In genomic region chr10:58555170-58555929, GRCh38 we compare ENCODE assay signal across 1 cellular context.
TF ChIP-seq lines count a peak whose summit lies in the region.

No MANE protein-coding gene starts in this region.

TF ChIP-seq in IMR-90, 13 proteins besides CTCF, POLR2A, EP300 and RAD21:
- TF ChIP-seq USF2 (IDR thresholded peaks at IDR 0.05; ENCODE audit: low read depth, low read length) (no peak), BHLHE40 (IDR thresholded peaks at IDR 0.05; ENCODE audit: low read depth, low read length) (no peak)
